Comparison of ENCODE assay signal across 8 cellular contexts in genomic region chr19:38647368-38647965, GRCh38. TPM values are rescaled to one million over a fixed set of nuclear protein-coding genes. Genes with fewer than 3 reads are reported as not detected.
DNase-seq lines count a peak whose midpoint lies in the region; ATAC-seq lines count a peak whose summit lies in the region.

Gene ACTN4 (plus strand): TSS chr19:38647649. CDS start chr19:38647746, 97 bp downstream.

- no peaks in the 10 kb centered on the region for H3K27me3 ChIP-seq in mesenchymal stem cell (ENCODE audit: control insufficient read depth in 1 of 2, insufficient read depth in 1 of 2, low read length in 2 of 2)

- H2AFZ ChIP-seq in mesenchymal stem cell (ENCODE audit: low read depth, low read length), result no peak within 1 kb of the TSS

- H3K18ac ChIP-seq in mesenchymal stem cell (ENCODE audit: low read depth in 1 of 2, low read length in 2 of 2), result peak within 1 kb of the TSS; percentile 97 to 99

- H3K4me1 ChIP-seq in mesenchymal stem cell (ENCODE audit: control insufficient read depth, insufficient read depth, low read depth, low read length), result peaks cover 14% of the 10 kb centered on the region

- peak within 1 kb of the TSS; percentile 77 for H3K27ac ChIP-seq in mesenchymal stem cell (ENCODE audit: low read length, poor library complexity, severe bottlenecking)

- H4K8ac ChIP-seq in mesenchymal stem cell (ENCODE audit: low read length), result peak within 1 kb of the TSS; percentile 87

- ATAC-seq in GM21360 (IDR thresholded peaks at IDR 0.05; ENCODE audit: unreplicated experiment), result peak; percentile 80
- peak; percentile 86 for ATAC-seq in effector memory CD8-positive, alpha-beta T cell (replicated peaks)

- H2BK5ac ChIP-seq in mesenchymal stem cell (ENCODE audit: low read depth, low read length, poor library complexity, severe bottlenecking), result peak within 1 kb of the TSS; percentile 93

- peak within 1 kb of the TSS in 1 of 2 experiments; percentile 98 for H2BK12ac ChIP-seq in mesenchymal stem cell (ENCODE audit: low read length in 2 of 2)

- DNase-seq in COR-L47 (lab: John Stamatoyannopoulos, UW) (peak; percentile 95), HT1080 (ENCODE audit: low read depth) (peak; percentile 96), NOMO-1 (lab: John Stamatoyannopoulos, UW; ENCODE audit: unreplicated experiment in 2 of 2) (peak; percentile 94 to 99), mesenchymal stem cell (peak; percentile 95)
- DNase-seq in activated CD8-positive, alpha-beta memory T cell treated with anti-CD3 and anti-CD28 coated beads for 48 hours (ENCODE audit: low read depth in 2 of 3, low spot score in 2 of 3), result peak; percentile 98 to 100 (median 100)
- peak; percentile 100 for DNase-seq in effector memory CD8-positive, alpha-beta T cell
- DNase-seq in stimulated activated CD8-positive, alpha-beta memory T cell treated with anti-CD3 and anti-CD28 coated beads, Interleukin-12 subunit alpha, Interleukin-12 subunit beta, amount 100 ng/mL, for 24 hours (ENCODE audit: extremely low read depth), result peak; percentile 99

- WGBS in mesenchymal stem cell, result under 1% methylated on average over 68 of the region's 77 CpGs

- H3K79me1 ChIP-seq in mesenchymal stem cell (replicated peaks; ENCODE audit: low read length, poor library complexity, severe bottlenecking), result peaks cover 3% of the 10 kb centered on the region

- H3K9me3 Mint-ChIP-seq in effector memory CD8-positive, alpha-beta T cell, result no peaks in the 10 kb centered on the region

- no peaks in the 10 kb centered on the region for H3K36me3 ChIP-seq in mesenchymal stem cell (ENCODE audit: control insufficient read depth in 1 of 2, insufficient read depth in 2 of 2, low read depth in 1 of 2, low read length in 2 of 2)

- peak within 1 kb of the TSS; percentile 92 for H2BK15ac ChIP-seq in mesenchymal stem cell (ENCODE audit: low read depth, poor library complexity, severe bottlenecking)

- H3K14ac ChIP-seq in mesenchymal stem cell (ENCODE audit: low read length in 2 of 2), result peak within 1 kb of the TSS; percentile 89 to 100

- peak within 1 kb of the TSS; percentile 27 to 99 for H3K4ac ChIP-seq in mesenchymal stem cell (ENCODE audit: low read depth in 1 of 2, low read length in 2 of 2)

- H3K4me3 Mint-ChIP-seq in effector memory CD8-positive, alpha-beta T cell, result peak within 1 kb of the TSS; percentile 93 to 100

- peak within 1 kb of the TSS; percentile 29 for H2BK120ac ChIP-seq in mesenchymal stem cell (ENCODE audit: low read depth, low read length)

- no peaks in the 10 kb centered on the region for H3K9me3 ChIP-seq in mesenchymal stem cell (ENCODE audit: control insufficient read depth, low read length)

- peak within 1 kb of the TSS; percentile 96 for H3K9ac ChIP-seq in mesenchymal stem cell (ENCODE audit: low read length)

- peak within 1 kb of the TSS; percentile 96 for H4K91ac ChIP-seq in mesenchymal stem cell (ENCODE audit: low read length)

- H2AK5ac ChIP-seq in mesenchymal stem cell (ENCODE audit: low read length, severe bottlenecking), result peak within 1 kb of the TSS; percentile 60

- peak within 1 kb of the TSS; percentile 41 to 100 for H3K23ac ChIP-seq in mesenchymal stem cell (ENCODE audit: low read length in 2 of 2)

- H3K27me3 Mint-ChIP-seq in effector memory CD8-positive, alpha-beta T cell, result no peaks in the 10 kb centered on the region

- H3K4me1 Mint-ChIP-seq in effector memory CD8-positive, alpha-beta T cell (ENCODE audit: low read depth in 2 of 2), result peaks cover 41 to 45% of the 10 kb centered on the region in 2 donors

- H3K4me3 ChIP-seq in mesenchymal stem cell (ENCODE audit: insufficient read depth in 1 of 2, low read depth in 1 of 2, low read length in 2 of 2), result peak within 1 kb of the TSS; percentile 98 to 100

- peak within 1 kb of the TSS; percentile 95 to 99 for H3K27ac Mint-ChIP-seq in effector memory CD8-positive, alpha-beta T cell

- peaks cover 14% of the 10 kb centered on the region for H3K36me3 Mint-ChIP-seq in effector memory CD8-positive, alpha-beta T cell (ENCODE audit: insufficient read depth)

- H3K4me2 ChIP-seq in mesenchymal stem cell (ENCODE audit: low read length, poor library complexity, severe bottlenecking), result peak within 1 kb of the TSS; percentile 85

RNA-seq across cellular contexts. Expression of gene ACTN4, which starts in this region (rescaled TPM):
- total RNA-seq in HT1080 (2014; rRNA removed; shearing (Covaris generic)), result 446 and 615 TPM in 2 replicates
- polyA plus RNA-seq in HT1080 (2015; cell fraction: cytosol; rRNA removed), result 417 and 451 TPM in 2 replicates
- polyA plus RNA-seq in HT1080 (2015; cell fraction: nucleus; rRNA removed), result 2,693 and 2,910 TPM in 2 replicates
- 259 TPM for polyA plus RNA-seq in mesenchymal stem cell (2013, experiment 1 of 2)
- polyA plus RNA-seq in mesenchymal stem cell (2013, experiment 2 of 2), result 250 TPM

Comparison
In these comparisons a context has a peak if more than half of its experiments do, and no peak if none do; other contexts are left out.
1. Peak in every context shown above with its lines: DNase-seq, ATAC-seq, H3K4me3 ChIP-seq and H3K27ac ChIP-seq.